9 cellular contexts compared by ENCODE assay signal in genomic region chr5:109136906-109137305, GRCh38.
"Had no signal": no experiment of that assay in that cellular context is flagged by ENCODE, and none has a peak within 500 bp of the region (broad histone marks: within the 10 kb centered on the region; RNA-seq: fewer than 3 reads in every experiment).

No MANE protein-coding gene starts in this region.

- H3K27ac ChIP-seq: GM23248 had no signal

- ATAC-seq: GM23338, HCT116 had no signal

- H3K4me2 ChIP-seq: GM23338 had no signal

- H3K9ac ChIP-seq: GM23248 had no signal

- H3K4me3 ChIP-seq: GM23248, GM23338, HAP-1 had no signal

- H3K4me1 ChIP-seq: HAP-1 had no signal

- H3K36me3 ChIP-seq: HAP-1 had no signal

- H2AFZ ChIP-seq: GM23248, GM23338 had no signal

- H3K9me3 ChIP-seq: HAP-1 had no signal

- DNase-seq: GM23248, GOT3, H7, H9, HCEC 1CT, HFFc6 had no signal
